ENCODE assay signal across 16 cellular contexts in genomic region chr1:72296481-72296880, GRCh38. TPM values are rescaled to one million over a fixed set of nuclear protein-coding genes. Genes with fewer than 3 reads are reported as not detected.
A peak's percentile ranks its signal among the peaks of the same experiment; 100 is the strongest.
DNase-seq lines count a peak whose midpoint lies in the region; ATAC-seq lines count a peak whose summit lies in the region.
"Had no signal": no experiment of that assay in that cellular context is flagged by ENCODE, and none has a peak within 500 bp of the region (broad histone marks: within the 10 kb centered on the region; RNA-seq: fewer than 3 reads in every experiment).

No MANE protein-coding gene starts in this region.

- no peaks in the 10 kb centered on the region for H3K27me3 ChIP-seq in ACC112 (ENCODE audit: insufficient read depth, low read length)

- H3K79me2 ChIP-seq in ACC112 (ENCODE audit: control insufficient read depth, insufficient read depth, low read length, unreplicated experiment) = no peaks in the 10 kb centered on the region

- no peak for ATAC-seq in HG03025 (IDR thresholded peaks at IDR 0.05; ENCODE audit: low FRiP score, unreplicated experiment)
- ATAC-seq: GM23338 had no signal

- peak overlapping the region; percentile 60 for H2AFZ ChIP-seq in ACC112 (ENCODE audit: low read length, unreplicated experiment)
- H2AFZ ChIP-seq: GM23338 had no signal

- peak overlapping the region; percentile 13; the same call in 1 of the 2 replicates for H3K4me3 ChIP-seq in ACC112 (ENCODE audit: low read depth, low read length)
- H3K4me3 ChIP-seq: GM23338 had no signal

- H3K4me1 ChIP-seq in ACC112 (ENCODE audit: control insufficient read depth, insufficient read depth, low read length, unreplicated experiment) = no peaks in the 10 kb centered on the region
- H3K4me1 ChIP-seq: Caco-2 had no signal

- DNase-seq in SK-N-DZ (ENCODE audit: low spot score) (peak; percentile 44), fibroblast of gingiva (ENCODE audit: low read depth) (peak; percentile 45), NOMO-1 (lab: John Stamatoyannopoulos, UW; ENCODE audit: unreplicated experiment in 2 of 2) (no peak), putamen (ENCODE audit: low spot score) (no peak)
- DNase-seq in activated effector memory CD4-positive, alpha-beta T cell treated with anti-CD3 and anti-CD28 coated beads, Interleukin-2, amount 50 U/mL, for 16 hours = no peak
- DNase-seq: 8988T; ACHN; AML-193; Caco-2; CD4-positive, alpha-beta T cell; GF-D8; HCEC 1CT had no signal

- H3K27ac ChIP-seq in ACC112 (ENCODE audit: low read depth, low read length) = no peak overlapping the region
- H3K27ac ChIP-seq: C4-2B had no signal

- H3K36me3 ChIP-seq in ACC112 (ENCODE audit: insufficient read depth, low read length) = no peaks in the 10 kb centered on the region

RNA-seq across cellular contexts. Expression of gene NEGR1, which starts 14.1 kb away (rescaled TPM):
- 2.0 and 2.4 TPM in 2 replicates for polyA plus RNA-seq in SK-N-DZ (2014; cell fraction: cytosol; rRNA removed)
- 0.84 and 0.96 TPM in 2 replicates for polyA plus RNA-seq in SK-N-DZ (2014; cell fraction: nucleus; rRNA removed)

Comparison
In these comparisons a context has a peak if more than half of its experiments do, and no peak if none do; other contexts are left out.
1. DNase-seq: peak in SK-N-DZ (single experiment) and fibroblast of gingiva (single experiment); none in activated effector memory CD4-positive, alpha-beta T cell treated with anti-CD3 and anti-CD28 coated beads, Interleukin-2, amount 50 U/mL, for 16 hours (single experiment), NOMO-1 (0 of 2) and putamen (single experiment).